1 cellular context compared by ENCODE assay signal in the genomic region with DNA sequence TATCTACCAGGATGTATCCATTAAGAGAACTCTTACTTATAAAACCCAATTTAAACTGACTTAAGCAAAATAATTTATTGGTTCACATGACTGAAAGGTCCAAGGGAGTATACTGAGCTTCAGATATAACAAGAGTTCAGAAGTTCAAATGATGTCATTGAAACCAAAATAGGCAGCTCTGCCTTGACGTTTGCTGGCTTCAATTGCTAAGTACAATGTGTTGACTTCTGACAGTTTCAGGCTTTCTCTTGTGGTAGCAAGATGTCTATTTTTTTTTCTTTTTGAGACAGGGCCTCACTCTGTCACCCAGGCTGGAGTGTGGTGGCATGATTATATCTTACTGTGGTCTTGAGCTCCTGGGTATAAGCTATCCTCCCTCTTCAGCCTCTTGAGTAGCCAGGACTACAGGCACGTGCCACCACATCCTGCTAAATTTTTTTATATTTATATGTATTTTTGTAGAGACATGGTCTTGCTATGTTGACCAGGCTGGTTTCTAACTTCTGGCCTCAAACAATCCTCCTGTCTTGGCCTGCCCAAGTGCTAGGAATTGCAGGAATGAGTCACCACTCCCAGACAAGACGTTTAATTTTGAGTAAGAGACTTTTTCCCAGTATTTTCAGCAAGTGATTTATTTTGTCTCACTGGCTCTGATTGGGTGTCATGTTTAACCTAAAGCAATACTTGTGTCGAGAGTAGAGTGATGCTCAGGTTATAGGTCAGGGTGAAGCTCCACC.
TF ChIP-seq lines count a peak whose summit lies in the region.

No MANE protein-coding gene starts in this region.

TF ChIP-seq in GM23338, 12 proteins besides CTCF, POLR2A, EP300 and RAD21 (continued from another document):
- TF ChIP-seq, protein P1, sequence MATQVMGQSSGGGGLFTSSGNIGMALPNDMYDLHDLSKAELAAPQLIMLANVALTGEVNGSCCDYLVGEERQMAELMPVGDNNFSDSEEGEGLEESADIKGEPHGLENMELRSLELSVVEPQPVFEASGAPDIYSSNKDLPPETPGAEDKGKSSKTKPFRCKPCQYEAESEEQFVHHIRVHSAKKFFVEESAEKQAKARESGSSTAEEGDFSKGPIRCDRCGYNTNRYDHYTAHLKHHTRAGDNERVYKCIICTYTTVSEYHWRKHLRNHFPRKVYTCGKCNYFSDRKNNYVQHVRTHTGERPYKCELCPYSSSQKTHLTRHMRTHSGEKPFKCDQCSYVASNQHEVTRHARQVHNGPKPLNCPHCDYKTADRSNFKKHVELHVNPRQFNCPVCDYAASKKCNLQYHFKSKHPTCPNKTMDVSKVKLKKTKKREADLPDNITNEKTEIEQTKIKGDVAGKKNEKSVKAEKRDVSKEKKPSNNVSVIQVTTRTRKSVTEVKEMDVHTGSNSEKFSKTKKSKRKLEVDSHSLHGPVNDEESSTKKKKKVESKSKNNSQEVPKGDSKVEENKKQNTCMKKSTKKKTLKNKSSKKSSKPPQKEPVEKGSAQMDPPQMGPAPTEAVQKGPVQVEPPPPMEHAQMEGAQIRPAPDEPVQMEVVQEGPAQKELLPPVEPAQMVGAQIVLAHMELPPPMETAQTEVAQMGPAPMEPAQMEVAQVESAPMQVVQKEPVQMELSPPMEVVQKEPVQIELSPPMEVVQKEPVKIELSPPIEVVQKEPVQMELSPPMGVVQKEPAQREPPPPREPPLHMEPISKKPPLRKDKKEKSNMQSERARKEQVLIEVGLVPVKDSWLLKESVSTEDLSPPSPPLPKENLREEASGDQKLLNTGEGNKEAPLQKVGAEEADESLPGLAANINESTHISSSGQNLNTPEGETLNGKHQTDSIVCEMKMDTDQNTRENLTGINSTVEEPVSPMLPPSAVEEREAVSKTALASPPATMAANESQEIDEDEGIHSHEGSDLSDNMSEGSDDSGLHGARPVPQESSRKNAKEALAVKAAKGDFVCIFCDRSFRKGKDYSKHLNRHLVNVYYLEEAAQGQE (IDR thresholded peaks at IDR 0.05; ENCODE audit: unreplicated experiment): no peak
- TF ChIP-seq EZH2phosphoT487 (IDR thresholded peaks at IDR 0.05; ENCODE audit: unreplicated experiment) (no peak), JUNB (IDR thresholded peaks at IDR 0.05; ENCODE audit: unreplicated experiment) (no peak)
TF ChIP-seq in GM23338: peak in this region for 0.
